24 cellular contexts compared by ENCODE assay signal in the genomic region with DNA sequence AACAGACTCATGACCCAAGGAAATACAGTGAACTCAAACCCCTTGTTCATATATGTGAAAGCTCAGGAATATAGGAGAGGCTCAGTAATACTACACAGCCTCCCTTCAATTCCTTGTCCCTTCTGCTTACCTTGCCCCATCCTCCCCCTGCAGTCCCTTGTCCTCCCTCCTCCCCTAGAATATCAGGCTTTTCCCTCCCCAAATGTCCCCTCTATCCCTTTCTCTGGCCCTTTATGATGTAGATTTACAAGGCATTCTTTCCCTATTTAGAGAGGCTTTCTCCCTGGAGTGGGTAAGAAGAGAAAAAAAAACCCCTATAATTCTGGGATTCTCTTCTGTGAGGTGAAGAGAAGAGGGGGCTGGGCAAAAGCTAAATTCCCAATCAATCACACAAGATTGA.
DNase-seq lines count a peak whose midpoint lies in the region; ATAC-seq and TF ChIP-seq lines count a peak whose summit lies in the region.
"Had no signal": no experiment of that assay in that cellular context is flagged by ENCODE, and none has a peak within 500 bp of the region (broad histone marks: within the 10 kb centered on the region; RNA-seq: fewer than 3 reads in every experiment).

No MANE protein-coding gene starts in this region.

- H4K20me1 ChIP-seq in neural progenitor cell (ENCODE audit: low read depth): no peaks in the 10 kb centered on the region
- H4K20me1 ChIP-seq: BLaER1 treated with 17β-estradiol and CSF1 and Interleukin-3, amounts not matched to agents 10 nM and 100 nM had no signal

- peaks cover 23% of the 10 kb centered on the region for H3F3A ChIP-seq in neural progenitor cell (ENCODE audit: low read depth)

- H3K4me1 ChIP-seq in HAP-1 (peaks cover 44% of the 10 kb centered on the region), iPS-18a (ENCODE audit: control insufficient read depth, low read depth, low read length) (peaks cover 48% of the 10 kb centered on the region), neural progenitor cell (peaks cover 60% of the 10 kb centered on the region), upper lobe of right lung (no peaks in the 10 kb centered on the region)
- H3K4me1 ChIP-seq: A549; BLaER1 treated with 17β-estradiol and CSF1 and Interleukin-3, amounts not matched to agents 10 nM and 100 nM; SJSA1 had no signal

- POLR2A ChIA-PET in WTC11 (lab: Charles Lee): no interaction called here

- H3K27me3 ChIP-seq in HAP-1 (ENCODE audit: low read depth) (no peaks in the 10 kb centered on the region), iPS-18a (ENCODE audit: control insufficient read depth, insufficient read depth, low read length) (no peaks in the 10 kb centered on the region), neural progenitor cell (no peaks in the 10 kb centered on the region), upper lobe of right lung (no peaks in the 10 kb centered on the region)
- H3K27me3 ChIP-seq: BLaER1 treated with 17β-estradiol and CSF1 and Interleukin-3, amounts not matched to agents 10 nM and 100 nM had no signal

- H3K9me3 ChIP-seq in HAP-1: no peaks in the 10 kb centered on the region
- no peaks in the 10 kb centered on the region for H3K9me3 ChIP-seq in iPS-18a (ENCODE audit: control insufficient read depth, low read depth, low read length)
- H3K9me3 ChIP-seq in neural progenitor cell (ENCODE audit: low read depth): no peaks in the 10 kb centered on the region
- H3K9me3 ChIP-seq in upper lobe of right lung: no peaks in the 10 kb centered on the region
- H3K9me3 ChIP-seq: A549; BLaER1 treated with 17β-estradiol and CSF1 and Interleukin-3, amounts not matched to agents 10 nM and 100 nM; SJSA1 had no signal

- intact Hi-C loops in upper lobe of right lung (cut with DNase I): no loop called here

- H3K27ac ChIP-seq in iPS-18a (ENCODE audit: low read length) (peak overlapping the region; percentile 67), neural progenitor cell (no peak overlapping the region), upper lobe of right lung (no peak overlapping the region)
- H3K27ac ChIP-seq: A549; BLaER1 treated with 17β-estradiol and CSF1 and Interleukin-3, amounts not matched to agents 10 nM and 100 nM; SJSA1 had no signal

- H2AFZ ChIP-seq in neural progenitor cell (replicated peaks): peak overlapping the region; percentile 62

- TF ChIP-seq CTCF in WTC11 (IDR thresholded peaks at IDR 0.05): no peak
- TF ChIP-seq CTCF in neural progenitor cell (IDR thresholded peaks at IDR 0.05): no peak
- TF ChIP-seq CTCF in upper lobe of right lung (IDR thresholded peaks at IDR 0.05): no peak

- H3K27ac Mint-ChIP-seq in WTC11 (peak overlapping the region; percentile 55), neural progenitor cell (peak overlapping the region; percentile 88)
- H3K27ac Mint-ChIP-seq in activated naive CD8-positive, alpha-beta T cell treated with anti-CD3 and anti-CD28 coated beads for 36 hours: no peak overlapping the region
- H3K27ac Mint-ChIP-seq: CD4-positive, alpha-beta T cell had no signal

- H3K9ac ChIP-seq in iPS-18a (ENCODE audit: low read length) (no peak overlapping the region), neural progenitor cell (no peak overlapping the region)
- H3K9ac ChIP-seq: BLaER1 treated with 17β-estradiol and CSF1 and Interleukin-3, amounts not matched to agents 10 nM and 100 nM had no signal

- peak overlapping the region; percentile 16; the same call in 1 of the 2 replicates for H3K4me3 Mint-ChIP-seq in WTC11
- peak overlapping the region; percentile 17 for H3K4me3 Mint-ChIP-seq in neural progenitor cell
- H3K4me3 Mint-ChIP-seq in activated naive CD8-positive, alpha-beta T cell treated with anti-CD3 and anti-CD28 coated beads for 36 hours: no peak overlapping the region
- H3K4me3 Mint-ChIP-seq: CD4-positive, alpha-beta T cell had no signal

- in situ Hi-C loops in HAP-1 (cut with MboI; ENCODE audit: low sequenced_read_pairs): no loop called here

- H3K9me3 Mint-ChIP-seq in WTC11 (no peaks in the 10 kb centered on the region), neural progenitor cell (no peaks in the 10 kb centered on the region)
- H3K9me3 Mint-ChIP-seq in activated naive CD8-positive, alpha-beta T cell treated with anti-CD3 and anti-CD28 coated beads for 36 hours: no peaks in the 10 kb centered on the region
- H3K9me3 Mint-ChIP-seq: CD4-positive, alpha-beta T cell had no signal

- H3K36me3 Mint-ChIP-seq in WTC11 (no peaks in the 10 kb centered on the region), neural progenitor cell (no peaks in the 10 kb centered on the region)
- no peaks in the 10 kb centered on the region for H3K36me3 Mint-ChIP-seq in activated naive CD8-positive, alpha-beta T cell treated with anti-CD3 and anti-CD28 coated beads for 36 hours

- H3K4me1 Mint-ChIP-seq in WTC11 (peaks cover 67% of the 10 kb centered on the region), neural progenitor cell (peaks cover 72% of the 10 kb centered on the region)
- no peaks in the 10 kb centered on the region for H3K4me1 Mint-ChIP-seq in activated naive CD8-positive, alpha-beta T cell treated with anti-CD3 and anti-CD28 coated beads for 36 hours

- H3K4me2 ChIP-seq in neural progenitor cell: peak overlapping the region; percentile 68
- H3K4me2 ChIP-seq: A549; BLaER1 treated with 17β-estradiol and CSF1 and Interleukin-3, amounts not matched to agents 10 nM and 100 nM had no signal

- H3K27me3 Mint-ChIP-seq in WTC11 (ENCODE audit: low read depth): no peaks in the 10 kb centered on the region
- peaks cover 2% of the 10 kb centered on the region for H3K27me3 Mint-ChIP-seq in neural progenitor cell (ENCODE audit: insufficient read depth, low read depth)
- peaks cover 2% of the 10 kb centered on the region for H3K27me3 Mint-ChIP-seq in activated naive CD8-positive, alpha-beta T cell treated with anti-CD3 and anti-CD28 coated beads for 36 hours

- no peaks in the 10 kb centered on the region for H3K79me2 ChIP-seq in neural progenitor cell (ENCODE audit: low read depth)

- DNase-seq in HAP-1 (ENCODE audit: low spot score in 2 of 2) (peak; percentile 45 to 81), WTC11 (ENCODE audit: low spot score) (no peak), neural progenitor cell (ENCODE audit: low spot score) (peak; percentile 50), MV-4-11 (lab: John Stamatoyannopoulos, UW) (no peak), upper lobe of right lung (no peak)
- no peak for DNase-seq in activated naive CD8-positive, alpha-beta T cell treated with anti-CD3 and anti-CD28 coated beads for 36 hours
- DNase-seq: AML-193; CD4-positive, alpha-beta T cell; KBM-7; MM.1S; NCI-H1048; NCI-H1436; NCI-H187 treated with DMSO at 0.1 percent for 48 hours; NCI-H2171 treated with DMSO at 0.1 percent for 48 hours; NCI-H345; NCI-H524; NCI-H748 treated with DMSO at 0.1 percent for 48 hours; Right ventricle myocardium superior; RPMI8226 had no signal

- H3K4me3 ChIP-seq in HAP-1: no peak overlapping the region
- H3K4me3 ChIP-seq in iPS-18a (ENCODE audit: low read length): peak overlapping the region; percentile 29
- no peak overlapping the region for H3K4me3 ChIP-seq in neural progenitor cell
- no peak overlapping the region for H3K4me3 ChIP-seq in upper lobe of right lung
- H3K4me3 ChIP-seq: A549; BLaER1 treated with 17β-estradiol and CSF1 and Interleukin-3, amounts not matched to agents 10 nM and 100 nM; SJSA1 had no signal

- CTCF ChIA-PET in WTC11 (lab: Charles Lee): interaction anchor here (1.1 to 2.6 kb wide), 6 partner anchors 21 to 181 kb away, joined by 3 to 11 read pairs (median 4); no protein-coding TSS in a partner anchor

- H3K36me3 ChIP-seq in HAP-1 (replicated peaks) (no peaks in the 10 kb centered on the region), iPS-18a (ENCODE audit: control insufficient read depth, low read depth, low read length) (no peaks in the 10 kb centered on the region), neural progenitor cell (no peaks in the 10 kb centered on the region), upper lobe of right lung (no peaks in the 10 kb centered on the region)
- H3K36me3 ChIP-seq: BLaER1 treated with 17β-estradiol and CSF1 and Interleukin-3, amounts not matched to agents 10 nM and 100 nM; SJSA1 had no signal

- ATAC-seq in WTC11 (peak; percentile 96), upper lobe of right lung (no peak)
- ATAC-seq: A549, HCT116 had no signal

TF ChIP-seq in WTC11, 78 proteins besides CTCF, POLR2A, EP300 and RAD21 (continues in another document):
- TF ChIP-seq SP1 (CRISPR knock-in tag; conservative IDR thresholded peaks at IDR 0.05) (no peak), ZNF671 (CRISPR knock-in tag; IDR thresholded peaks at IDR 0.05) (no peak), ZNF423 (CRISPR knock-in tag; IDR thresholded peaks at IDR 0.05) (no peak), ESRRA (CRISPR knock-in tag; IDR thresholded peaks at IDR 0.05; ENCODE audit: borderline replicate concordance) (no peak), PRRX2 (CRISPR knock-in tag; IDR thresholded peaks at IDR 0.05) (no peak), FOXJ3 (CRISPR knock-in tag; IDR thresholded peaks at IDR 0.05; ENCODE audit: borderline replicate concordance) (no peak)
- TF ChIP-seq, protein P1, sequence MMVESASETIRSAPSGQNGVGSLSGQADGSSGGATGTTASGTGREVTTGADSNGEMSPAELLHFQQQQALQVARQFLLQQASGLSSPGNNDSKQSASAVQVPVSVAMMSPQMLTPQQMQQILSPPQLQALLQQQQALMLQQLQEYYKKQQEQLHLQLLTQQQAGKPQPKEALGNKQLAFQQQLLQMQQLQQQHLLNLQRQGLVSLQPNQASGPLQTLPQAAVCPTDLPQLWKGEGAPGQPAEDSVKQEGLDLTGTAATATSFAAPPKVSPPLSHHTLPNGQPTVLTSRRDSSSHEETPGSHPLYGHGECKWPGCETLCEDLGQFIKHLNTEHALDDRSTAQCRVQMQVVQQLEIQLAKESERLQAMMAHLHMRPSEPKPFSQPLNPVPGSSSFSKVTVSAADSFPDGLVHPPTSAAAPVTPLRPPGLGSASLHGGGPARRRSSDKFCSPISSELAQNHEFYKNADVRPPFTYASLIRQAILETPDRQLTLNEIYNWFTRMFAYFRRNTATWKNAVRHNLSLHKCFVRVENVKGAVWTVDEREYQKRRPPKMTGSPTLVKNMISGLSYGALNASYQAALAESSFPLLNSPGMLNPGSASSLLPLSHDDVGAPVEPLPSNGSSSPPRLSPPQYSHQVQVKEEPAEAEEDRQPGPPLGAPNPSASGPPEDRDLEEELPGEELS (CRISPR knock-in tag; IDR thresholded peaks at IDR 0.05): no peak

Comparison
In these comparisons a context has a peak if more than half of its experiments do, and no peak if none do; other contexts are left out.
1. DNase-seq: peak in HAP-1 (2 of 2) and neural progenitor cell (single experiment); none in WTC11 (single experiment), MV-4-11 (single experiment), activated naive CD8-positive, alpha-beta T cell treated with anti-CD3 and anti-CD28 coated beads for 36 hours (single experiment) and upper lobe of right lung (single experiment).